ENCODE assay signal across 8 cellular contexts in the genomic region with DNA sequence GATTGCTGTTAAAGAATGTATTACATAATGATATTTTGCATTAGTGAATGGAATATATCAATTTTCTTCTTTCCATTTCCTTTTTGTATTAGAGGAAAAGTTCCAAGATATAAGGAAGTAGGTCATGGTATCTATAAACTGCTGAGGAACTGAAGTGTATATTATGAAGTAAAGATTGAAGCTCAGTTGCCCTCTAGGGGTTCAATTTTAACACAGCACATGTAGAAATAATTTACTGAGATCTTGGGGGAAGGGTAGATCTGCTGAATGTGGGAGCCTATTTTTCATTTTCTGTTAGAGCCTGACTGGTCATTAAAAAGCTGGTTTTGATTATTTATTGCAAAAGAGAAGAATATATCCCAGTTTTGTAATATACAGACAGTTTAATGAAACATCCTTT. TPM values are rescaled to one million over a fixed set of nuclear protein-coding genes. Genes with fewer than 3 reads are reported as not detected.
A peak's percentile ranks its signal among the peaks of the same experiment; 100 is the strongest.
DNase-seq lines count a peak whose midpoint lies in the region; ATAC-seq, FAIRE-seq and TF ChIP-seq lines count a peak whose summit lies in the region.

No MANE protein-coding gene starts in this region.

- TF ChIP-seq CTCF in NB4 (IDR thresholded peaks at IDR 0.05; ENCODE audit: low read depth, low read length) (peak; percentile 43), astrocyte of the cerebellum (IDR thresholded peaks at IDR 0.05; ENCODE audit: low read depth, low read length, missing control alignments) (peak; percentile 47), thyroid gland (IDR thresholded peaks at IDR 0.05) (peak in 4 of 6 experiments; percentile 21 to 65 (median 59))

- H3K27ac ChIP-seq in thyroid gland: no peak overlapping the region

- TF ChIP-seq POLR2A in GM12892 (IDR thresholded peaks at IDR 0.05; ENCODE audit: low read depth, low read length): no peak
- no peak for TF ChIP-seq POLR2A in NB4 (IDR thresholded peaks at IDR 0.05; ENCODE audit: extremely low read depth, insufficient read length)
- TF ChIP-seq POLR2A in thyroid gland (IDR thresholded peaks at IDR 0.05): no peak

- peaks cover 41 to 49% of the 10 kb centered on the region in 2 donors for H3K4me1 Mint-ChIP-seq in immature natural killer cell

- peak; percentile 20 for DNase-seq in AG08396 (ENCODE audit: low spot score)
- DNase-seq in GM12892 (ENCODE audit: insufficient read length): no peak
- DNase-seq in NB4 (ENCODE audit: low read depth): peak; percentile 56
- DNase-seq in astrocyte of the cerebellum (ENCODE audit: low read depth): peak; percentile 16
- DNase-seq in immature natural killer cell: peak; percentile 41 to 46 (median 42)
- no peak for DNase-seq in thyroid gland

- H3K9me3 Mint-ChIP-seq in immature natural killer cell: no peaks in the 10 kb centered on the region

- H3K9me3 ChIP-seq in thyroid gland: no peaks in the 10 kb centered on the region

- H3K36me3 Mint-ChIP-seq in immature natural killer cell: peaks cover 0 to 3% (median 0%) of the 10 kb centered on the region in 3 donors

- peak; percentile 88 for ATAC-seq in HG02642 (IDR thresholded peaks at IDR 0.05; ENCODE audit: poor library complexity, unreplicated experiment)
- no peak for ATAC-seq in GM19397 (IDR thresholded peaks at IDR 0.05; ENCODE audit: unreplicated experiment)

- no peaks in the 10 kb centered on the region for H3K4me1 ChIP-seq in thyroid gland

- in situ Hi-C loops in astrocyte of the cerebellum (cut with HindIII; ENCODE audit: low sequenced_read_pairs): no loop called here

- H3K27me3 Mint-ChIP-seq in immature natural killer cell (ENCODE audit: low read depth in 3 of 3): no peaks in the 10 kb centered on the region

- intact Hi-C loops in thyroid gland (cut with DNase I): no loop called here

- H3K4me3 ChIP-seq in NB4 (ENCODE audit: low read depth, low read length): no peak overlapping the region
- no peak overlapping the region for H3K4me3 ChIP-seq in astrocyte of the cerebellum (ENCODE audit: low read depth, low read length)
- no peak overlapping the region for H3K4me3 ChIP-seq in thyroid gland (replicated peaks in 1 of 3)

- peak overlapping the region; percentile 43 to 86 (median 82) for H3K27ac Mint-ChIP-seq in immature natural killer cell

- FAIRE-seq in GM12892 (lab: Jason Lieb, UNC): peak; percentile 84

- peak overlapping the region; percentile 46 to 85 (median 65) for H3K4me3 Mint-ChIP-seq in immature natural killer cell

- no peaks in the 10 kb centered on the region for H3K27me3 ChIP-seq in thyroid gland

- H3K36me3 ChIP-seq in thyroid gland: no peaks in the 10 kb centered on the region

RNA-seq across cellular contexts. Expression of a gene that starts 45.2 kb away (rescaled TPM):
- polyA plus RNA-seq in GM12892 (2012; ENCODE audit: missing spikeins): 46.0 TPM
- polyA plus RNA-seq in immature natural killer cell: 100 to 1,000 TPM; 471 to 902 (median 536) TPM
- total RNA-seq in thyroid gland: 10 to 100 TPM in 2 of 4 donors, 1 to 10 TPM in 2; 3.0 to 22.7 (median 8.3) TPM

Comparison
In these comparisons a context has a peak if more than half of its experiments do, and no peak if none do; other contexts are left out.
1. DNase-seq: peak in AG08396 (single experiment), NB4 (single experiment), astrocyte of the cerebellum (single experiment) and immature natural killer cell (3 of 3); none in GM12892 (single experiment) and thyroid gland (0 of 2).
2. Peak in every context shown above with its lines, with median percentiles within 50 percentile points of each other: CTCF ChIP-seq.